Comparison of ENCODE assay signal across 9 cellular contexts in the genomic region with DNA sequence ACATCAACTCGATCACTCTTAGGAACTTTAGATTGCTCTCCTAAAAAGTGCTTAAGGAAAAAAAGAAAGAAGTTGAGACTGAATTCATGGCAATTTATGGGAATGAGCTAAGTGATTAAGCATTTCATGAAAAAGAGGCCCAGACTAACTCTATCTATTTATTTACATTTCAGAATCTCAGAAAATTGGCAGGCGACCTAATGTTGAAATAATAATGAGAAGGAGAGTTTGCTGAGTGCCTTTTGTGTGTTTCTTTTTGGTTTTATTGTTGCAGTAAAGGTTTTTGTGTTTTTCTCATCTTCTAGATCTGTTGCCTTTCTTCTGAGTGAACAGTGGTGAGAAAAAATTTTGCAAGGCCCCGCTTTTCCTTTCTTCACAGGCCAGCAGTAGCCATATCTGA. TPM values are rescaled to one million over a fixed set of nuclear protein-coding genes. Genes with fewer than 3 reads are reported as not detected.
A peak's percentile ranks its signal among the peaks of the same experiment; 100 is the strongest.
DNase-seq lines count a peak whose midpoint lies in the region; ATAC-seq and TF ChIP-seq lines count a peak whose summit lies in the region.
"Had no signal": no experiment of that assay in that cellular context is flagged by ENCODE, and none has a peak within 500 bp of the region (broad histone marks: within the 10 kb centered on the region; RNA-seq: fewer than 3 reads in every experiment).

No MANE protein-coding gene starts in this region.

- peak overlapping the region; percentile 83 for H3K4me2 ChIP-seq in smooth muscle cell
- no peak overlapping the region for H3K4me2 ChIP-seq in mesendoderm (ENCODE audit: low read length)
- H3K4me2 ChIP-seq: KMS-11 had no signal

- H3K9ac ChIP-seq in smooth muscle cell (ENCODE audit: low read depth) (peak overlapping the region; percentile 56), mesendoderm (ENCODE audit: low read length) (no peak overlapping the region)
- H3K9ac ChIP-seq: KMS-11 had no signal

- CTCF ChIA-PET in activated CD4-positive, alpha-beta memory T cell treated with anti-CD3 and anti-CD28 coated beads, Interleukin-2, amount 10 ng/mL, durations not matched to agents 7 days and 5 days (lab: Charles Lee) = interaction anchor here (0.7 to 4.9 kb wide), 8 partner anchors 12 to 279 kb away, joined by 3 to 42 read pairs (median 4); no protein-coding TSS in a partner anchor

- H3K18ac ChIP-seq in mesendoderm (ENCODE audit: low read length) = no peak overlapping the region

- H2AFZ ChIP-seq in smooth muscle cell (ENCODE audit: low read depth) = peak overlapping the region; percentile 80

- 55% methylated on average over 3 of the region's 3 CpGs for WGBS in smooth muscle cell (ENCODE audit: low lambda C conversion rate)
- no CpG with 5 or more reads among the region's 3 CpGs for WGBS in mesendoderm (ENCODE audit: extremely low coverage, insufficient coverage, low lambda C conversion rate)

- H3K4ac ChIP-seq in mesendoderm (ENCODE audit: low read depth, low read length) = no peak overlapping the region

- H3K36me3 Mint-ChIP-seq in activated CD4-positive, alpha-beta memory T cell treated with anti-CD3 and anti-CD28 coated beads, Interleukin-2, amount 10 ng/mL, durations not matched to agents 7 days and 5 days (ENCODE audit: low read depth) = no peaks in the 10 kb centered on the region

- H3K4me3 ChIP-seq in fibroblast of pulmonary artery (replicated peaks; ENCODE audit: low read depth, low read length) (peak overlapping the region; percentile 7), smooth muscle cell (peak overlapping the region; percentile 39), mesendoderm (ENCODE audit: low read length) (no peak overlapping the region)

- H4K8ac ChIP-seq in mesendoderm (ENCODE audit: low read depth, low read length) = no peak overlapping the region

- H2BK5ac ChIP-seq in mesendoderm (ENCODE audit: low read length) = no peak overlapping the region

- H3K79me2 ChIP-seq in smooth muscle cell (ENCODE audit: low read depth) = peaks cover 37% of the 10 kb centered on the region
- no peaks in the 10 kb centered on the region for H3K79me2 ChIP-seq in mesendoderm (ENCODE audit: control insufficient read depth, insufficient read depth, low read length)

- H3K27me3 ChIP-seq in smooth muscle cell (ENCODE audit: low read depth) (no peaks in the 10 kb centered on the region), mesendoderm (ENCODE audit: insufficient read depth, low read length, poor library complexity) (peaks cover 8% of the 10 kb centered on the region)

- no peak overlapping the region for H3K56ac ChIP-seq in mesendoderm (ENCODE audit: low read length)

- peak overlapping the region; percentile 89 for H3K27ac Mint-ChIP-seq in activated CD4-positive, alpha-beta memory T cell treated with anti-CD3 and anti-CD28 coated beads, Interleukin-2, amount 10 ng/mL, durations not matched to agents 7 days and 5 days

- H3K9me3 ChIP-seq in smooth muscle cell (replicated peaks; ENCODE audit: low read depth) = no peaks in the 10 kb centered on the region

- H3K4me3 Mint-ChIP-seq in activated CD4-positive, alpha-beta memory T cell treated with anti-CD3 and anti-CD28 coated beads, Interleukin-2, amount 10 ng/mL, durations not matched to agents 7 days and 5 days = peak overlapping the region; percentile 59

- H3K36me3 ChIP-seq in smooth muscle cell (ENCODE audit: low read depth) (no peaks in the 10 kb centered on the region), mesendoderm (ENCODE audit: control insufficient read depth, insufficient read depth, low read length) (no peaks in the 10 kb centered on the region)

- H3K9me3 Mint-ChIP-seq in activated CD4-positive, alpha-beta memory T cell treated with anti-CD3 and anti-CD28 coated beads, Interleukin-2, amount 10 ng/mL, durations not matched to agents 7 days and 5 days = no peaks in the 10 kb centered on the region

- ATAC-seq in GM21526 (IDR thresholded peaks at IDR 0.05; ENCODE audit: low FRiP score, unreplicated experiment) = no peak

- POLR2A ChIA-PET in activated CD4-positive, alpha-beta memory T cell treated with anti-CD3 and anti-CD28 coated beads, Interleukin-2, amount 10 ng/mL, durations not matched to agents 7 days and 5 days (lab: Charles Lee) = interaction anchor here (1.2 to 7.1 kb wide), 5 partner anchors 11 to 131 kb away, joined by 3 to 100 read pairs (median 4); a partner anchor contains a TSS

- no peaks in the 10 kb centered on the region for H3K79me1 ChIP-seq in mesendoderm (ENCODE audit: low read length)

- H3F3A ChIP-seq in smooth muscle cell (ENCODE audit: low read depth) = peaks cover 7% of the 10 kb centered on the region

- H2BK120ac ChIP-seq in mesendoderm (ENCODE audit: low read depth, low read length) = no peak overlapping the region

- H3K4me1 Mint-ChIP-seq in activated CD4-positive, alpha-beta memory T cell treated with anti-CD3 and anti-CD28 coated beads, Interleukin-2, amount 10 ng/mL, durations not matched to agents 7 days and 5 days = peaks cover 67% of the 10 kb centered on the region

- no peaks in the 10 kb centered on the region for H3K27me3 Mint-ChIP-seq in activated CD4-positive, alpha-beta memory T cell treated with anti-CD3 and anti-CD28 coated beads, Interleukin-2, amount 10 ng/mL, durations not matched to agents 7 days and 5 days

- DNase-seq in HCEC 1CT (peak; percentile 77), fibroblast of pulmonary artery (ENCODE audit: low read depth) (peak; percentile 79), smooth muscle cell (lab: John Stamatoyannopoulos, UW; ENCODE audit: unreplicated experiment) (no peak), NCI-H510A (lab: John Stamatoyannopoulos, UW) (no peak), mesendoderm (no peak)
- no peak for DNase-seq in activated CD4-positive, alpha-beta memory T cell treated with anti-CD3 and anti-CD28 coated beads, Interleukin-2, amount 10 ng/mL, durations not matched to agents 7 days and 5 days
- no peak for DNase-seq in activated CD4-positive, alpha-beta T cell treated with anti-CD3 and anti-CD28 coated beads for 4 hours

- TF ChIP-seq CTCF in fibroblast of pulmonary artery (IDR thresholded peaks at IDR 0.05; ENCODE audit: low read length, missing control alignments) = no peak
- no peak for TF ChIP-seq CTCF in smooth muscle cell (IDR thresholded peaks at IDR 0.05; ENCODE audit: borderline replicate concordance, insufficient read depth, poor library complexity, severe bottlenecking)

- H3K23ac ChIP-seq in mesendoderm (ENCODE audit: low read length) = no peak overlapping the region

- H3K27ac ChIP-seq in smooth muscle cell (ENCODE audit: low read depth) (peak overlapping the region; percentile 80), mesendoderm (ENCODE audit: low read depth, low read length) (no peak overlapping the region)
- H3K27ac ChIP-seq: KMS-11 had no signal

- H2BK15ac ChIP-seq in mesendoderm (replicated peaks; ENCODE audit: low read depth) = no peak overlapping the region

- H4K5ac ChIP-seq in mesendoderm (ENCODE audit: low read length) = no peak overlapping the region

- no peak overlapping the region for H2AK5ac ChIP-seq in mesendoderm (ENCODE audit: low read length)

- H3K4me1 ChIP-seq in smooth muscle cell (ENCODE audit: low read depth) = peaks cover 43% of the 10 kb centered on the region
- peaks cover 8% of the 10 kb centered on the region for H3K4me1 ChIP-seq in mesendoderm (ENCODE audit: control insufficient read depth, low read depth, low read length)

- H4K20me1 ChIP-seq in smooth muscle cell (ENCODE audit: low read depth) = no peaks in the 10 kb centered on the region

RNA-seq across cellular contexts. Expression of a gene that starts 3.8 kb away (rescaled TPM):
- total RNA-seq in activated CD4-positive, alpha-beta memory T cell treated with anti-CD3 and anti-CD28 coated beads, Interleukin-2, amount 10 ng/mL, durations not matched to agents 7 days and 5 days = 10 to 100 TPM; 29.8 to 30.6 TPM
- total RNA-seq in smooth muscle cell = 5.2 and 7.0 TPM in 2 replicates
- polyA plus RNA-seq in smooth muscle cell = 4.4 and 5.0 TPM in 2 replicates
- polyA plus RNA-seq in mesendoderm (2013, experiment 1 of 2) = 2.7 TPM
- polyA plus RNA-seq in mesendoderm (2013, experiment 2 of 2) = 2.7 TPM

RNA-seq across cellular contexts. Expression of a gene that starts 32.6 kb away (rescaled TPM):
- 100 to 1,000 TPM; 115 to 117 TPM for total RNA-seq in activated CD4-positive, alpha-beta memory T cell treated with anti-CD3 and anti-CD28 coated beads, Interleukin-2, amount 10 ng/mL, durations not matched to agents 7 days and 5 days
- 156 and 162 TPM in 2 replicates for total RNA-seq in smooth muscle cell
- 97.3 and 123 TPM in 2 replicates for polyA plus RNA-seq in smooth muscle cell
- 163 TPM for polyA plus RNA-seq in mesendoderm (2013, experiment 1 of 2)
- 181 TPM for polyA plus RNA-seq in mesendoderm (2013, experiment 2 of 2)

RNA-seq across cellular contexts. Expression of a gene that starts 45.7 kb away (rescaled TPM):
- total RNA-seq in activated CD4-positive, alpha-beta memory T cell treated with anti-CD3 and anti-CD28 coated beads, Interleukin-2, amount 10 ng/mL, durations not matched to agents 7 days and 5 days = 10 to 100 TPM; 19.6 to 22.6 TPM
- total RNA-seq in smooth muscle cell = 7.9 and 12.2 TPM in 2 replicates
- 12.8 and 16.2 TPM in 2 replicates for polyA plus RNA-seq in smooth muscle cell
- 40.0 TPM for polyA plus RNA-seq in mesendoderm (2013, experiment 1 of 2)
- 39.8 TPM for polyA plus RNA-seq in mesendoderm (2013, experiment 2 of 2)

Comparison
In these comparisons a context has a peak if more than half of its experiments do, and no peak if none do; other contexts are left out.
1. DNase-seq: peak in HCEC 1CT (single experiment) and fibroblast of pulmonary artery (single experiment); none in activated CD4-positive, alpha-beta memory T cell treated with anti-CD3 and anti-CD28 coated beads, Interleukin-2, amount 10 ng/mL, durations not matched to agents 7 days and 5 days (single experiment), smooth muscle cell (single experiment), NCI-H510A (single experiment), mesendoderm (single experiment) and activated CD4-positive, alpha-beta T cell treated with anti-CD3 and anti-CD28 coated beads for 4 hours (0 of 2).